Comparison of ENCODE assay signal across 16 cellular contexts in the genomic region with DNA sequence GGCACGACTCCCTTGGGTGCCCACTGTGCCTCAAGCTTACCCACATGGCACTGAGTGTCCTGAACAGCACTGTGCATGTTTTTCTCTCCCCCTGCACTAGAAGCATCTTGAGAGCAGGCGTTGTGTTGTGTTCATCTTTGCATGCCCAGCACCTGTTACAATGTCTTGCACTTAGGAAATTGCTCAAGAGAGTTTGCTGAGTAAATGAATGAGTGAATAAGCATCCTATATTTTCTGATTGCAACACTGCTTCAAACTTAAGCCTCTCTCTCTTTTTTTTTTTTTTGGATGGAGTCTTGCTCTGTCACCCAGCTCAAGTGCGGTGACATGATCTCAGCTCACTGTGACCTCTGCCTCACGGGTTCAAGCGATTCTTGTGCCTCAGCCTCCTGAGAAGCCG.
DNase-seq lines count a peak whose midpoint lies in the region; TF ChIP-seq lines count a peak whose summit lies in the region.
"Had no signal": no experiment of that assay in that cellular context is flagged by ENCODE, and none has a peak within 500 bp of the region (broad histone marks: within the 10 kb centered on the region; RNA-seq: fewer than 3 reads in every experiment).

No MANE protein-coding gene starts in this region.

- no peaks in the 10 kb centered on the region for H3K9me3 ChIP-seq in BLaER1 treated with 17β-estradiol and CSF1 and Interleukin-3, amounts not matched to agents 10 nM and 100 nM (replicated peaks in 1 of 11)
- H3K9me3 ChIP-seq: Peyer's patch had no signal

- H3K4me3 Mint-ChIP-seq in glutamatergic neuron (ENCODE audit: unreplicated experiment): no peak overlapping the region
- H3K4me3 Mint-ChIP-seq: B cell; CD8-positive, alpha-beta memory T cell; IgD-negative memory B cell had no signal

- TF ChIP-seq CTCF in glutamatergic neuron (IDR thresholded peaks at IDR 0.05; ENCODE audit: partially characterized antibody, unreplicated experiment): no peak

- DNase-seq in MV-4-11 (lab: John Stamatoyannopoulos, UW) (peak; percentile 84), amniotic epithelial cell (ENCODE audit: low read depth) (peak; percentile 66), iris pigment epithelial cell (ENCODE audit: low read depth) (peak; percentile 61), AG08396 (ENCODE audit: low spot score) (no peak), glutamatergic neuron (no peak), medulla oblongata (ENCODE audit: extremely low spot score) (no peak)
- DNase-seq: CD8-positive, alpha-beta memory T cell; H7; NCI-H1105 treated with DMSO at 0.1 percent for 48 hours; NCI-H187; NCI-H446; Peyer's patch; SHP77 had no signal

- peaks cover 6% of the 10 kb centered on the region for H3K27me3 Mint-ChIP-seq in glutamatergic neuron (ENCODE audit: unreplicated experiment)
- H3K27me3 Mint-ChIP-seq: B cell, IgD-negative memory B cell had no signal

- peaks cover 0 to 62% (median 54%) of the 10 kb centered on the region in 11 experiments; a peak in 17 of 22 replicates for H3K36me3 ChIP-seq in BLaER1 treated with 17β-estradiol and CSF1 and Interleukin-3, amounts not matched to agents 10 nM and 100 nM

- H3K27me3 ChIP-seq in BLaER1 treated with 17β-estradiol and CSF1 and Interleukin-3, amounts not matched to agents 10 nM and 100 nM: no peaks in the 10 kb centered on the region
- H3K27me3 ChIP-seq: Peyer's patch had no signal

- H3K4me1 Mint-ChIP-seq in glutamatergic neuron (ENCODE audit: low read depth, unreplicated experiment): peaks cover 10% of the 10 kb centered on the region

- H3K9ac ChIP-seq in BLaER1 treated with 17β-estradiol and CSF1 and Interleukin-3, amounts not matched to agents 10 nM and 100 nM: no peak overlapping the region

- peaks cover 14 to 53% (median 49%) of the 10 kb centered on the region in 10 experiments for H3K4me1 ChIP-seq in BLaER1 treated with 17β-estradiol and CSF1 and Interleukin-3, amounts not matched to agents 10 nM and 100 nM
- H3K4me1 ChIP-seq: Peyer's patch had no signal

- no peak overlapping the region for H3K27ac Mint-ChIP-seq in glutamatergic neuron (ENCODE audit: unreplicated experiment)
- H3K27ac Mint-ChIP-seq: B cell; CD8-positive, alpha-beta memory T cell had no signal

- H3K9me3 Mint-ChIP-seq in glutamatergic neuron (ENCODE audit: unreplicated experiment): peaks cover 2% of the 10 kb centered on the region
- H3K9me3 Mint-ChIP-seq: CD8-positive, alpha-beta memory T cell; IgD-negative memory B cell had no signal

- peak overlapping the region in 2 of 11 experiments; percentile 11 to 35; a peak in 1 of 22 replicates for H3K27ac ChIP-seq in BLaER1 treated with 17β-estradiol and CSF1 and Interleukin-3, amounts not matched to agents 10 nM and 100 nM
- H3K27ac ChIP-seq: Peyer's patch had no signal

- H3K4me2 ChIP-seq in BLaER1 treated with 17β-estradiol and CSF1 and Interleukin-3, amounts not matched to agents 10 nM and 100 nM: peak overlapping the region in 9 of 11 experiments; percentile 4 to 81 (median 35); a peak in 15 of 22 replicates

- no peak overlapping the region for H3K4me3 ChIP-seq in BLaER1 treated with 17β-estradiol and CSF1 and Interleukin-3, amounts not matched to agents 10 nM and 100 nM
- H3K4me3 ChIP-seq: Peyer's patch had no signal

- no peaks in the 10 kb centered on the region for H3K36me3 Mint-ChIP-seq in glutamatergic neuron (ENCODE audit: unreplicated experiment)
- H3K36me3 Mint-ChIP-seq: CD8-positive, alpha-beta memory T cell had no signal

- peaks cover 0 to 4% (median 0%) of the 10 kb centered on the region in 11 experiments; a peak in 1 of 22 replicates for H4K20me1 ChIP-seq in BLaER1 treated with 17β-estradiol and CSF1 and Interleukin-3, amounts not matched to agents 10 nM and 100 nM

Comparison
In these comparisons a context has a peak if more than half of its experiments do, and no peak if none do; other contexts are left out.
1. DNase-seq: peak in MV-4-11 (single experiment), amniotic epithelial cell (single experiment) and iris pigment epithelial cell (single experiment); none in AG08396 (single experiment), glutamatergic neuron (single experiment) and medulla oblongata (single experiment).